9 cellular contexts compared by ENCODE assay signal in the genomic region with DNA sequence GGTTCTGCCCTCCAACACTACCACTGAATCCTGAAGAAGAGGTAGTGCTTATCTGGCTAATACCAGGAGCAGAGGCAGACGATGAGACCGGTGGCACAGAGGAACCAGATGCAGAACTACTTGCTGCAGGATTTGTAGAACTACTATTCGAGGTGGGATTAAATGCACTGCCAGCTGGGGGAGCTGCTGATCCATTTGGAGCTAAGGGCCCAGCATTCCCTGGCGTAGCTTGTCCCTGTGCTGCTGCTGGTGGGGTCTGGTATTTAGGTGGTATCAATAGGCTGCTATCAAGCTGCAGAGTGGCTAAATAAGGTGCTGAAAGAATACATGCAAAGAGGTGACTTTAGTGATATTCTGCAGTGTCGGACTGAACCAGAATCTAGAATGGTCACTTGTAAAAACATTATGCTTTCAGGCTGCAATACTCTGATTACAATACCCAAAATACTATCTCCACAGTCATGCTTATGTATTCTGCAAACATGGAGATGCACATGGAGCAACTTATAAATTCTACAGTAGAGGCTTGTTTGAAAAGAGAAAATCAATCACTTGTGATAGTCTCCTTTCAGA.
A peak's percentile ranks its signal among the peaks of the same experiment; 100 is the strongest.
DNase-seq lines count a peak whose midpoint lies in the region; ATAC-seq, FAIRE-seq and TF ChIP-seq lines count a peak whose summit lies in the region.
"Had no signal": no experiment of that assay in that cellular context is flagged by ENCODE, and none has a peak within 500 bp of the region (broad histone marks: within the 10 kb centered on the region; RNA-seq: fewer than 3 reads in every experiment).

No MANE protein-coding gene starts in this region.

- H3K9me3 ChIP-seq in breast epithelium (no peaks in the 10 kb centered on the region), H1 (ENCODE audit: insufficient read depth in 2 of 2, low read depth in 1 of 2, low read length in 1 of 2) (no peaks in the 10 kb centered on the region)

- peaks cover 54% of the 10 kb centered on the region for H3K36me3 Mint-ChIP-seq in MCF 10A (ENCODE audit: insufficient read depth, unreplicated experiment)

- no peaks in the 10 kb centered on the region for H3K79me2 ChIP-seq in H1 (ENCODE audit: control insufficient read depth in 1 of 2, insufficient read depth in 2 of 2, low read length in 2 of 2)

- no peak overlapping the region for H3K14ac ChIP-seq in H1 (ENCODE audit: insufficient read length)

- POLR2A ChIA-PET in MCF 10A (lab: Yijun Ruan, JAX) (interaction anchor here (1.0 kb wide), 1 partner anchor 293 kb away, joined by 3 read pairs; no protein-coding TSS in a partner anchor), H1 (lab: Charles Lee; ENCODE audit: partially characterized antibody) (interaction anchor here (0.6 kb wide), 1 partner anchor 55 kb away, joined by 3 read pairs; no protein-coding TSS in a partner anchor)

- peaks cover 10% of the 10 kb centered on the region for H3K36me3 ChIP-seq in breast epithelium
- peaks cover 2 to 43% (median 8%) of the 10 kb centered on the region in 4 experiments; a peak in 6 of 8 replicates for H3K36me3 ChIP-seq in H1 (ENCODE audit: control insufficient read depth in 2 of 4, insufficient read depth in 4 of 4, low read length in 3 of 4)

- no peak overlapping the region for H3K4ac ChIP-seq in H1 (replicated peaks; ENCODE audit: insufficient read length, low read depth, low read length)

- FAIRE-seq in H1 (lab: Jason Lieb, UNC), result peak; percentile 82

- no peaks in the 10 kb centered on the region for H3K4me1 ChIP-seq in breast epithelium
- H3K4me1 ChIP-seq in H1 (replicated peaks in 1 of 4; ENCODE audit: control insufficient read depth in 3 of 4, insufficient read depth in 4 of 4, low read length in 3 of 4), result peaks cover 2 to 7% (median 6%) of the 10 kb centered on the region in 4 experiments; a peak in 4 of 7 replicates

- TF ChIP-seq RAD21 in H1 (IDR thresholded peaks at IDR 0.05 in 1 of 2, conservative IDR thresholded peaks at IDR 0.05 in 1 of 2; ENCODE audit: low read depth in 2 of 2, low read length in 2 of 2), result peak; percentile 86 to 87

- H3K27me3 ChIP-seq in breast epithelium, result no peaks in the 10 kb centered on the region
- H3K27me3 ChIP-seq in H1 (replicated peaks in 1 of 4; ENCODE audit: control insufficient read depth in 3 of 4, extremely low read depth in 1 of 4, insufficient read depth in 3 of 4, low read length in 3 of 4), result no peaks in the 10 kb centered on the region

- no peak overlapping the region for H3K27ac Mint-ChIP-seq in MCF 10A (ENCODE audit: low read depth, unreplicated experiment)

- 75% methylated on average over 5 of the region's 5 CpGs; no CpG with 5 or more reads in 1 of the 2 experiments for WGBS in H1 (ENCODE audit: extremely low coverage in 1 of 2, insufficient coverage in 1 of 2, insufficient read length in 1 of 2, insufficient replicate concordance in 2 of 2, low coverage in 1 of 2, low lambda C conversion rate in 2 of 2, missing lambda C conversion rate in 1 of 2), 2 experiments

- no peak overlapping the region for H2BK120ac ChIP-seq in H1 (replicated peaks; ENCODE audit: low read depth, low read length)

- no peaks in the 10 kb centered on the region; the same call in 1 of the 2 replicates for H3K79me1 ChIP-seq in H1 (ENCODE audit: low read depth, low read length)

- TF ChIP-seq POLR2A in breast epithelium (IDR thresholded peaks at IDR 0.05) (no peak), H1 (IDR thresholded peaks at IDR 0.05; ENCODE audit: control extremely low read depth in 1 of 2, low read depth in 2 of 2, low read length in 2 of 2) (no peak)

- H3K9me3 Mint-ChIP-seq in MCF 10A (ENCODE audit: unreplicated experiment), result no peaks in the 10 kb centered on the region

- H3K23ac ChIP-seq in H1 (ENCODE audit: insufficient read length), result no peak overlapping the region

- H2BK15ac ChIP-seq in H1 (ENCODE audit: low read length), result no peak overlapping the region

- no peak overlapping the region for H4K8ac ChIP-seq in H1 (ENCODE audit: extremely low read depth, insufficient read depth, low read length)

- no peak overlapping the region for H3K9ac ChIP-seq in H1 (replicated peaks in 1 of 4; ENCODE audit: extremely low read depth in 1 of 4, low read depth in 3 of 4, low read length in 3 of 4)

- H3K18ac ChIP-seq in H1 (ENCODE audit: extremely low read depth, low read length), result no peak overlapping the region

- no peak overlapping the region for H2BK20ac ChIP-seq in H1 (ENCODE audit: low read length)

- no peaks in the 10 kb centered on the region for H3K23me2 ChIP-seq in H1 (ENCODE audit: low read depth, low read length)

- H2AK5ac ChIP-seq in H1 (ENCODE audit: low read depth, low read length), result no peak overlapping the region

- H3K56ac ChIP-seq in H1 (replicated peaks; ENCODE audit: insufficient read length, low read depth, low read length), result no peak overlapping the region

- H3K4me2 ChIP-seq in H1 (ENCODE audit: insufficient read depth in 1 of 2, low read depth in 2 of 2, low read length in 2 of 2), result no peak overlapping the region

- TF ChIP-seq CTCF in MCF 10A (IDR thresholded peaks at IDR 0.05; ENCODE audit: unreplicated experiment), result peak; percentile 22
- TF ChIP-seq CTCF in breast epithelium (IDR thresholded peaks at IDR 0.05), result no peak
- peak; percentile 48 for TF ChIP-seq CTCF in LNCaP clone FGC (IDR thresholded peaks at IDR 0.05; ENCODE audit: control insufficient read depth, extremely low read depth, insufficient read depth)
- TF ChIP-seq CTCF in H1 (IDR thresholded peaks at IDR 0.05; ENCODE audit: control extremely low read depth in 1 of 3, insufficient read depth in 1 of 3, low read depth in 1 of 3, low read length in 3 of 3), result peak; percentile 76 to 90 (median 81)
- TF ChIP-seq CTCF in retinal pigment epithelial cell (conservative IDR thresholded peaks at IDR 0.05; ENCODE audit: low read depth, low read length), result peak; percentile 37

- H2BK5ac ChIP-seq in H1 (ENCODE audit: low read depth, low read length), result no peak overlapping the region

- no peak for TF ChIP-seq EP300 in H1 (IDR thresholded peaks at IDR 0.05; ENCODE audit: borderline replicate concordance in 1 of 2, low read depth in 2 of 2, low read length in 2 of 2)

- CTCF ChIA-PET in MCF 10A (lab: Yijun Ruan, JAX), result interaction anchor here (0.5 to 1.4 kb wide), 8 partner anchors 10 to 1313 kb away, joined by 3 to 4 read pairs (median 3); no protein-coding TSS in a partner anchor
- CTCF ChIA-PET in H1 (lab: Charles Lee; ENCODE audit: partially characterized antibody), result interaction anchor here (0.8 to 2.8 kb wide), 21 partner anchors 10 to 726 kb away, joined by 3 to 14 read pairs (median 4); no protein-coding TSS in a partner anchor

- no peaks in the 10 kb centered on the region for H3K27me3 Mint-ChIP-seq in MCF 10A (ENCODE audit: insufficient read depth, unreplicated experiment)

- DNase-seq in MCF 10A (ENCODE audit: unreplicated experiment) (peak; percentile 17), breast epithelium (ENCODE audit: low spot score in 2 of 2) (no peak), LNCaP clone FGC (ENCODE audit: low read depth) (no peak), H1 (ENCODE audit: low read depth in 1 of 2, low spot score in 2 of 2) (peak; percentile 25 to 75), retinal pigment epithelial cell (ENCODE audit: low read depth) (no peak), LoVo (ENCODE audit: low spot score) (no peak), NCI-H128 (lab: John Stamatoyannopoulos, UW; ENCODE audit: unreplicated experiment) (no peak)
- DNase-seq: activated CD4-positive, CD25-positive, alpha-beta regulatory T cell had no signal

- H4K91ac ChIP-seq in H1 (replicated peaks; ENCODE audit: insufficient read length, low read length), result no peak overlapping the region

- H2BK12ac ChIP-seq in H1 (ENCODE audit: low read depth, low read length), result no peak overlapping the region

- H4K5ac ChIP-seq in H1 (ENCODE audit: insufficient read length, low read depth, low read length), result no peak overlapping the region

- no peak overlapping the region for H3K27ac ChIP-seq in breast epithelium
- no peak overlapping the region for H3K27ac ChIP-seq in H1 (ENCODE audit: low read depth, low read length)

- intact Hi-C loops in MCF 10A (cut with micrococcal nuclease), result no loop called here
- intact Hi-C loops in breast epithelium (cut with DNase I; ENCODE audit: low total_unique reads), result no loop called here

- no peak for ATAC-seq in GM21786 (IDR thresholded peaks at IDR 0.05; ENCODE audit: unreplicated experiment)

- no peak overlapping the region for H2AFZ ChIP-seq in H1 (ENCODE audit: low read length)

- H3K4me3 Mint-ChIP-seq in MCF 10A (ENCODE audit: unreplicated experiment), result no peak overlapping the region

- H3K4me1 Mint-ChIP-seq in MCF 10A (ENCODE audit: insufficient read depth, unreplicated experiment), result no peaks in the 10 kb centered on the region

- H3K4me3 ChIP-seq in breast epithelium (no peak overlapping the region), LNCaP clone FGC (ENCODE audit: low read depth, low read length) (no peak overlapping the region), H1 (ENCODE audit: extremely low read depth in 1 of 4, insufficient read depth in 2 of 4, low read depth in 3 of 4, low read length in 4 of 4) (no peak overlapping the region), retinal pigment epithelial cell (ENCODE audit: low read length) (no peak overlapping the region)

- no TSS peak for BruUV-seq in MCF 10A (replicated peaks; lab: Mats Ljungman, UMichigan)

- peaks cover 2 to 3% of the 10 kb centered on the region in 2 experiments for H4K20me1 ChIP-seq in H1 (replicated peaks in 1 of 2; ENCODE audit: control insufficient read depth in 1 of 2, insufficient read depth in 2 of 2, low read length in 2 of 2)

TF ChIP-seq in H1, 55 proteins besides CTCF, POLR2A, EP300 and RAD21:
- no peak for TF ChIP-seq BRCA1 (IDR thresholded peaks at IDR 0.05; ENCODE audit: low read depth, low read length)
- TF ChIP-seq TEAD4 (IDR thresholded peaks at IDR 0.05; ENCODE audit: low read depth, low read length), result peak; percentile 52; the same call in 1 of the 2 replicates
- no peak for TF ChIP-seq KDM4A (IDR thresholded peaks at IDR 0.05; ENCODE audit: low read depth, low read length, severe bottlenecking)

Comparison
In these comparisons a context has a peak if more than half of its experiments do, and no peak if none do; other contexts are left out.
1. DNase-seq: peak in MCF 10A (single experiment) and H1 (2 of 2); none in breast epithelium (0 of 2), LNCaP clone FGC (single experiment), retinal pigment epithelial cell (single experiment), LoVo (single experiment) and NCI-H128 (single experiment).
2. CTCF ChIP-seq: peak in MCF 10A (single experiment), LNCaP clone FGC (single experiment), H1 (3 of 3) and retinal pigment epithelial cell (single experiment); none in breast epithelium (0 of 3).